In genomic region chr20:23161968-23162696, GRCh38 we compare ENCODE assay signal across 8 cellular contexts.
DNase-seq lines count a peak whose midpoint lies in the region; ATAC-seq and TF ChIP-seq lines count a peak whose summit lies in the region.
"Had no signal": no experiment of that assay in that cellular context is flagged by ENCODE, and none has a peak within 500 bp of the region (broad histone marks: within the 10 kb centered on the region; RNA-seq: fewer than 3 reads in every experiment).

No MANE protein-coding gene starts in this region.

- peaks cover 14% of the 10 kb centered on the region for H3K27me3 Mint-ChIP-seq in activated naive CD4-positive, alpha-beta T cell treated with anti-CD3 and anti-CD28 coated beads, Interleukin-2, amount 10 ng/mL, durations not matched to agents 7 days and 5 days

- H3K4me1 Mint-ChIP-seq in activated naive CD4-positive, alpha-beta T cell treated with anti-CD3 and anti-CD28 coated beads, Interleukin-2, amount 10 ng/mL, durations not matched to agents 7 days and 5 days = peaks cover 27% of the 10 kb centered on the region

- H3K4me3 ChIP-seq in SJCRH30 (no peak overlapping the region), left ventricle myocardium inferior (no peak overlapping the region), tibial artery (no peak overlapping the region)

- H3K9me3 ChIP-seq in SJCRH30 (replicated peaks) (no peaks in the 10 kb centered on the region), left ventricle myocardium inferior (replicated peaks) (no peaks in the 10 kb centered on the region), tibial artery (no peaks in the 10 kb centered on the region)

- no peaks in the 10 kb centered on the region for H3K36me3 Mint-ChIP-seq in activated naive CD4-positive, alpha-beta T cell treated with anti-CD3 and anti-CD28 coated beads, Interleukin-2, amount 10 ng/mL, durations not matched to agents 7 days and 5 days

- intact Hi-C loops in left ventricle myocardium inferior (cut with micrococcal nuclease) (no loop called here), tibial artery (cut with DNase I; ENCODE audit: low total_unique reads) (loop anchor here (10.0 kb wide), 1 partner anchor 73 kb away; no protein-coding TSS in a partner anchor)

- H3K27ac ChIP-seq in SJCRH30 = no peak overlapping the region
- H3K27ac ChIP-seq in left ventricle myocardium inferior (replicated peaks) = peak overlapping the region; percentile 86
- peak overlapping the region; percentile 90 to 91 for H3K27ac ChIP-seq in tibial artery

- H3K4me3 Mint-ChIP-seq in activated naive CD4-positive, alpha-beta T cell treated with anti-CD3 and anti-CD28 coated beads, Interleukin-2, amount 10 ng/mL, durations not matched to agents 7 days and 5 days = no peak overlapping the region

- H3K36me3 ChIP-seq in SJCRH30 (no peaks in the 10 kb centered on the region), left ventricle myocardium inferior (no peaks in the 10 kb centered on the region), tibial artery (no peaks in the 10 kb centered on the region)

- DNase-seq in NCI-H1092 (lab: John Stamatoyannopoulos, UW) = peak; percentile 83
- DNase-seq in SJCRH30 = peak; percentile 65 to 70
- DNase-seq in left ventricle myocardium inferior = peak; percentile 85
- DNase-seq in tibial artery = peak; percentile 88 to 89
- DNase-seq in activated naive CD4-positive, alpha-beta T cell treated with anti-CD3 and anti-CD28 coated beads, Interleukin-2, amount 10 ng/mL, durations not matched to agents 7 days and 5 days = no peak

- peaks cover 17% of the 10 kb centered on the region for H3K4me1 ChIP-seq in SJCRH30
- H3K4me1 ChIP-seq in left ventricle myocardium inferior = peaks cover 68% of the 10 kb centered on the region
- peaks cover 0 to 72% (median 46%) of the 10 kb centered on the region in 4 donors for H3K4me1 ChIP-seq in tibial artery

- H3K27ac Mint-ChIP-seq in activated naive CD4-positive, alpha-beta T cell treated with anti-CD3 and anti-CD28 coated beads, Interleukin-2, amount 10 ng/mL, durations not matched to agents 7 days and 5 days = no peak overlapping the region

- CTCF ChIA-PET in activated naive CD4-positive, alpha-beta T cell treated with anti-CD3 and anti-CD28 coated beads, Interleukin-2, amount 10 ng/mL, durations not matched to agents 7 days and 5 days (lab: Charles Lee) = no interaction called here

- ATAC-seq in HG03039 (IDR thresholded peaks at IDR 0.05; ENCODE audit: unreplicated experiment) (no peak), GM21825 (IDR thresholded peaks at IDR 0.05; ENCODE audit: unreplicated experiment) (no peak)
- ATAC-seq: HCT116 had no signal

- no peaks in the 10 kb centered on the region for H3K9me3 Mint-ChIP-seq in activated naive CD4-positive, alpha-beta T cell treated with anti-CD3 and anti-CD28 coated beads, Interleukin-2, amount 10 ng/mL, durations not matched to agents 7 days and 5 days

- TF ChIP-seq CTCF in left ventricle myocardium inferior (IDR thresholded peaks at IDR 0.05; ENCODE audit: borderline replicate concordance) (no peak), tibial artery (IDR thresholded peaks at IDR 0.05) (no peak)

- no peaks in the 10 kb centered on the region for H3K27me3 ChIP-seq in SJCRH30
- H3K27me3 ChIP-seq in left ventricle myocardium inferior (ENCODE audit: low read depth) = no peaks in the 10 kb centered on the region
- no peaks in the 10 kb centered on the region for H3K27me3 ChIP-seq in tibial artery
